In genomic region chr16:58499615-58500328, GRCh38 we compare ENCODE assay signal across 1 cellular context.
TF ChIP-seq lines count a peak whose summit lies in the region.

A gene with protein sequence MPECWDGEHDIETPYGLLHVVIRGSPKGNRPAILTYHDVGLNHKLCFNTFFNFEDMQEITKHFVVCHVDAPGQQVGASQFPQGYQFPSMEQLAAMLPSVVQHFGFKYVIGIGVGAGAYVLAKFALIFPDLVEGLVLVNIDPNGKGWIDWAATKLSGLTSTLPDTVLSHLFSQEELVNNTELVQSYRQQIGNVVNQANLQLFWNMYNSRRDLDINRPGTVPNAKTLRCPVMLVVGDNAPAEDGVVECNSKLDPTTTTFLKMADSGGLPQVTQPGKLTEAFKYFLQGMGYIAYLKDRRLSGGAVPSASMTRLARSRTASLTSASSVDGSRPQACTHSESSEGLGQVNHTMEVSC (plus strand): TSS chr16:58500143. CDS start chr16:58500249, 106 bp downstream.

TF ChIP-seq in K562, 482 proteins besides CTCF, POLR2A, EP300 and RAD21 (continued from another document and continues in another):
- TF ChIP-seq XRCC4 (IDR thresholded peaks at IDR 0.05; ENCODE audit: extremely low read depth, insufficient read depth, insufficient read length) (no peak), TARDBP (IDR thresholded peaks at IDR 0.05) (no peak), VEZF1 (CRISPR knock-in tag; IDR thresholded peaks at IDR 0.05) (0 out of 2 replicates have a peak, but pooled peaks have one; percentile 22), ZNF311 (CRISPR knock-in tag; IDR thresholded peaks at IDR 0.05) (no peak), FUS (optimal IDR thresholded peaks at IDR 0.05; ENCODE audit: low read depth, low read length) (no peak), SNRNP70 (optimal IDR thresholded peaks at IDR 0.05; ENCODE audit: low read depth, low read length) (no peak), BRF1 (IDR thresholded peaks at IDR 0.05; ENCODE audit: borderline replicate concordance, extremely low read depth, insufficient read length) (no peak), HMG20B (CRISPR knock-in tag; IDR thresholded peaks at IDR 0.05) (no peak), HES1 (IDR thresholded peaks at IDR 0.05; ENCODE audit: low read depth) (no peak), ATF4 (CRISPR knock-in tag; IDR thresholded peaks at IDR 0.05) (no peak), MYNN (IDR thresholded peaks at IDR 0.05) (no peak), MYNN (CRISPR knock-in tag; IDR thresholded peaks at IDR 0.05) (no peak), NCOR1 (IDR thresholded peaks at IDR 0.05) (no peak), KDM4B (IDR thresholded peaks at IDR 0.05; ENCODE audit: borderline replicate concordance in 2 of 2, low read depth in 1 of 2) (no peak), ZEB2 (IDR thresholded peaks at IDR 0.05) (no peak), ZNF551 (CRISPR knock-in tag; IDR thresholded peaks at IDR 0.05) (no peak), ZNF232 (CRISPR knock-in tag; IDR thresholded peaks at IDR 0.05) (no peak), YY1 (IDR thresholded peaks at IDR 0.05; ENCODE audit: borderline replicate concordance in 1 of 3, control insufficient read depth in 1 of 3, extremely low read depth in 1 of 3, insufficient read depth in 3 of 3, insufficient read length in 1 of 3, insufficient replicate concordance in 2 of 3, low read depth in 1 of 3, low read length in 2 of 3) (peak in 1 of 3 experiments; percentile 11), RAD51 (IDR thresholded peaks at IDR 0.05; ENCODE audit: borderline replicate concordance, low read depth) (no peak), ZNF584 (CRISPR knock-in tag; IDR thresholded peaks at IDR 0.05; ENCODE audit: low read depth) (no peak), MYBL2 (IDR thresholded peaks at IDR 0.05; ENCODE audit: low read depth) (no peak), MYBL2 (CRISPR knock-in tag; IDR thresholded peaks at IDR 0.05; ENCODE audit: borderline replicate concordance) (no peak), ZNF408 (CRISPR knock-in tag; IDR thresholded peaks at IDR 0.05; ENCODE audit: low read depth) (no peak), NRF1 (conservative IDR thresholded peaks at IDR 0.05 in 1 of 2, IDR thresholded peaks at IDR 0.05 in 1 of 2) (0 out of 4 replicates have a peak, but pooled peaks of 1 of the 2 experiments have one; percentile 11), CAMTA2 (CRISPR knock-in tag; conservative IDR thresholded peaks at IDR 0.05) (no peak), ZNF785 (CRISPR knock-in tag; IDR thresholded peaks at IDR 0.05) (no peak), RCOR1 (IDR thresholded peaks at IDR 0.05; ENCODE audit: borderline replicate concordance in 1 of 2, low read depth in 2 of 2, low read length in 2 of 2) (0 out of 4 replicates have a peak, but pooled peaks of 1 of the 2 experiments have one; percentile 10), ATF1 (CRISPR knock-in tag; IDR thresholded peaks at IDR 0.05) (no peak), ATF1 (tag; IDR thresholded peaks at IDR 0.05) (no peak), ZBTB40 (IDR thresholded peaks at IDR 0.05) (no peak), ZBTB40 (CRISPR knock-in tag; IDR thresholded peaks at IDR 0.05) (no peak), IFI16 (CRISPR knock-in tag; IDR thresholded peaks at IDR 0.05) (no peak), MTF1 (CRISPR knock-in tag; IDR thresholded peaks at IDR 0.05; ENCODE audit: borderline replicate concordance) (no peak), NFIX (CRISPR knock-in tag; IDR thresholded peaks at IDR 0.05; ENCODE audit: low read depth) (no peak), NR1H2 (CRISPR knock-in tag; IDR thresholded peaks at IDR 0.05) (no peak), PCBP2 (IDR thresholded peaks at IDR 0.05; ENCODE audit: low read depth, low read length, poor library complexity, severe bottlenecking) (no peak), ZNF143 (CRISPR knock-in tag; IDR thresholded peaks at IDR 0.05) (no peak), NFYB (IDR thresholded peaks at IDR 0.05; ENCODE audit: extremely low read depth, insufficient read length) (peak; percentile 68)
- TF ChIP-seq, protein P1, sequence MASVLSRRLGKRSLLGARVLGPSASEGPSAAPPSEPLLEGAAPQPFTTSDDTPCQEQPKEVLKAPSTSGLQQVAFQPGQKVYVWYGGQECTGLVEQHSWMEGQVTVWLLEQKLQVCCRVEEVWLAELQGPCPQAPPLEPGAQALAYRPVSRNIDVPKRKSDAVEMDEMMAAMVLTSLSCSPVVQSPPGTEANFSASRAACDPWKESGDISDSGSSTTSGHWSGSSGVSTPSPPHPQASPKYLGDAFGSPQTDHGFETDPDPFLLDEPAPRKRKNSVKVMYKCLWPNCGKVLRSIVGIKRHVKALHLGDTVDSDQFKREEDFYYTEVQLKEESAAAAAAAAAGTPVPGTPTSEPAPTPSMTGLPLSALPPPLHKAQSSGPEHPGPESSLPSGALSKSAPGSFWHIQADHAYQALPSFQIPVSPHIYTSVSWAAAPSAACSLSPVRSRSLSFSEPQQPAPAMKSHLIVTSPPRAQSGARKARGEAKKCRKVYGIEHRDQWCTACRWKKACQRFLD (CRISPR knock-in tag; IDR thresholded peaks at IDR 0.05): no peak
- TF ChIP-seq, protein P2, sequence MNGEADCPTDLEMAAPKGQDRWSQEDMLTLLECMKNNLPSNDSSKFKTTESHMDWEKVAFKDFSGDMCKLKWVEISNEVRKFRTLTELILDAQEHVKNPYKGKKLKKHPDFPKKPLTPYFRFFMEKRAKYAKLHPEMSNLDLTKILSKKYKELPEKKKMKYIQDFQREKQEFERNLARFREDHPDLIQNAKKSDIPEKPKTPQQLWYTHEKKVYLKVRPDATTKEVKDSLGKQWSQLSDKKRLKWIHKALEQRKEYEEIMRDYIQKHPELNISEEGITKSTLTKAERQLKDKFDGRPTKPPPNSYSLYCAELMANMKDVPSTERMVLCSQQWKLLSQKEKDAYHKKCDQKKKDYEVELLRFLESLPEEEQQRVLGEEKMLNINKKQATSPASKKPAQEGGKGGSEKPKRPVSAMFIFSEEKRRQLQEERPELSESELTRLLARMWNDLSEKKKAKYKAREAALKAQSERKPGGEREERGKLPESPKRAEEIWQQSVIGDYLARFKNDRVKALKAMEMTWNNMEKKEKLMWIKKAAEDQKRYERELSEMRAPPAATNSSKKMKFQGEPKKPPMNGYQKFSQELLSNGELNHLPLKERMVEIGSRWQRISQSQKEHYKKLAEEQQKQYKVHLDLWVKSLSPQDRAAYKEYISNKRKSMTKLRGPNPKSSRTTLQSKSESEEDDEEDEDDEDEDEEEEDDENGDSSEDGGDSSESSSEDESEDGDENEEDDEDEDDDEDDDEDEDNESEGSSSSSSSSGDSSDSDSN (IDR thresholded peaks at IDR 0.05; ENCODE audit: borderline replicate concordance in 1 of 2, low read depth in 2 of 2, low read length in 2 of 2): no peak
- TF ChIP-seq, protein P3, sequence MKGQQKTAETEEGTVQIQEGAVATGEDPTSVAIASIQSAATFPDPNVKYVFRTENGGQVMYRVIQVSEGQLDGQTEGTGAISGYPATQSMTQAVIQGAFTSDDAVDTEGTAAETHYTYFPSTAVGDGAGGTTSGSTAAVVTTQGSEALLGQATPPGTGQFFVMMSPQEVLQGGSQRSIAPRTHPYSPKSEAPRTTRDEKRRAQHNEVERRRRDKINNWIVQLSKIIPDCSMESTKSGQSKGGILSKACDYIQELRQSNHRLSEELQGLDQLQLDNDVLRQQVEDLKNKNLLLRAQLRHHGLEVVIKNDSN (CRISPR knock-in tag; IDR thresholded peaks at IDR 0.05): no peak
- TF ChIP-seq, protein P4, sequence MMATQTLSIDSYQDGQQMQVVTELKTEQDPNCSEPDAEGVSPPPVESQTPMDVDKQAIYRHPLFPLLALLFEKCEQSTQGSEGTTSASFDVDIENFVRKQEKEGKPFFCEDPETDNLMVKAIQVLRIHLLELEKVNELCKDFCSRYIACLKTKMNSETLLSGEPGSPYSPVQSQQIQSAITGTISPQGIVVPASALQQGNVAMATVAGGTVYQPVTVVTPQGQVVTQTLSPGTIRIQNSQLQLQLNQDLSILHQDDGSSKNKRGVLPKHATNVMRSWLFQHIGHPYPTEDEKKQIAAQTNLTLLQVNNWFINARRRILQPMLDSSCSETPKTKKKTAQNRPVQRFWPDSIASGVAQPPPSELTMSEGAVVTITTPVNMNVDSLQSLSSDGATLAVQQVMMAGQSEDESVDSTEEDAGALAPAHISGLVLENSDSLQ (IDR thresholded peaks at IDR 0.05): peak; percentile 22; the same call in 1 of the 2 replicates
- TF ChIP-seq, protein P5, sequence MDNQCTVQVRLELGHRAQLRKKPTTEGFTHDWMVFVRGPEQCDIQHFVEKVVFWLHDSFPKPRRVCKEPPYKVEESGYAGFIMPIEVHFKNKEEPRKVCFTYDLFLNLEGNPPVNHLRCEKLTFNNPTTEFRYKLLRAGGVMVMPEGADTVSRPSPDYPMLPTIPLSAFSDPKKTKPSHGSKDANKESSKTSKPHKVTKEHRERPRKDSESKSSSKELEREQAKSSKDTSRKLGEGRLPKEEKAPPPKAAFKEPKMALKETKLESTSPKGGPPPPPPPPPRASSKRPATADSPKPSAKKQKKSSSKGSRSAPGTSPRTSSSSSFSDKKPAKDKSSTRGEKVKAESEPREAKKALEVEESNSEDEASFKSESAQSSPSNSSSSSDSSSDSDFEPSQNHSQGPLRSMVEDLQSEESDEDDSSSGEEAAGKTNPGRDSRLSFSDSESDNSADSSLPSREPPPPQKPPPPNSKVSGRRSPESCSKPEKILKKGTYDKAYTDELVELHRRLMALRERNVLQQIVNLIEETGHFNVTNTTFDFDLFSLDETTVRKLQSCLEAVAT (IDR thresholded peaks at IDR 0.05): no peak
